ENCODE assay signal across 9 cellular contexts in the genomic region with DNA sequence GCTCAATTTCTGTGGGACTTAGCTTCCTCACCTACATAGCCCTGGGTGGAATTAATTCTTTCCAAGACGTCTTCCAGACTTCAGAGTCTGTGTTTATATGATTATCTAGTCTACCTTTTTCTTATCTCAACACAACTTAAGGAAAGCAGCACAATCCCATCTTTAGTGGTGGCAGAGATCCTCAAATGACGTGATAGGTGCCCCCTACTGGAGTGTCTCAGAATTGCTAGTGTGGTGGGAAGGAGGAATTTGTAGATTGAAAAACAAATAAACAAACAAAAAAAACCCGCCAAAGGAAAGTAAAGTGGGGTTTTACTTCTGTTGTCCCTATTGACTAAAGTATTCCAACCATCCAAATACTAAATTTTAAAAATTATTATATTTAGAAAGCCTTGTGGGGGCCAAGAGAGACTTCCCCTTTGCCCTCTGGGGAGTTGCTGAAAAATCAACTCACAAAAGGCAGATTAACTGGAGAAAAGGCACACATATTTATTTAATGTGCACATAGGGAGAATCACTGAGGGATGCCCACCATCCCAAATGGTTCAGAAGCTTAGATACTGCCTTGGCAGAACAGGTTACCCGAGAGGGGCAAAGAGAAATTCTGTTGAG.
A peak's percentile ranks its signal among the peaks of the same experiment; 100 is the strongest.
DNase-seq lines count a peak whose midpoint lies in the region; ATAC-seq, FAIRE-seq and TF ChIP-seq lines count a peak whose summit lies in the region.
"Had no signal": no experiment of that assay in that cellular context is flagged by ENCODE, and none has a peak within 500 bp of the region (broad histone marks: within the 10 kb centered on the region; RNA-seq: fewer than 3 reads in every experiment).

No MANE protein-coding gene starts in this region.

- no peaks in the 10 kb centered on the region for H3K4me1 Mint-ChIP-seq in activated CD4-positive, alpha-beta T cell treated with anti-CD3 and anti-CD28 coated beads for 36 hours

- in situ Hi-C loops in gastrocnemius medialis (cut with MboI; ENCODE audit: low sequenced_read_pairs in 4 of 4) (loop anchor here in 2 of 4 donors (25.0 kb wide), 2 partner anchors 432 to 457 kb away; no protein-coding TSS in a partner anchor), G401 (cut with HindIII; ENCODE audit: low sequenced_read_pairs) (no loop called here)

- H3K4me3 ChIP-seq in fibroblast of pulmonary artery (replicated peaks; ENCODE audit: low read depth, low read length) (no peak overlapping the region), gastrocnemius medialis (no peak overlapping the region)

- no peaks in the 10 kb centered on the region for H3K36me3 Mint-ChIP-seq in activated CD4-positive, alpha-beta T cell treated with anti-CD3 and anti-CD28 coated beads for 36 hours (ENCODE audit: low read depth)

- TF ChIP-seq POLR2A in H54 (IDR thresholded peaks at IDR 0.05; ENCODE audit: low read depth, low read length) (no peak), gastrocnemius medialis (IDR thresholded peaks at IDR 0.05) (no peak)

- no peak for ATAC-seq in activated CD4-positive, alpha-beta T cell treated with anti-CD3 and anti-CD28 coated beads for 36 hours
- ATAC-seq in gastrocnemius medialis: no peak
- no peak for ATAC-seq in HG03460 (IDR thresholded peaks at IDR 0.05; ENCODE audit: unreplicated experiment)

- H3K4me3 Mint-ChIP-seq in activated CD4-positive, alpha-beta T cell treated with anti-CD3 and anti-CD28 coated beads for 36 hours: no peak overlapping the region

- H3K9me3 Mint-ChIP-seq in activated CD4-positive, alpha-beta T cell treated with anti-CD3 and anti-CD28 coated beads for 36 hours (ENCODE audit: low read depth): no peaks in the 10 kb centered on the region

- peaks cover 0 to 3% of the 10 kb centered on the region in 2 donors for H3K4me1 ChIP-seq in gastrocnemius medialis

- TF ChIP-seq CTCF in fibroblast of pulmonary artery (IDR thresholded peaks at IDR 0.05; ENCODE audit: low read length, missing control alignments): peak; percentile 76
- TF ChIP-seq CTCF in gastrocnemius medialis (IDR thresholded peaks at IDR 0.05 in 4 of 5, conservative IDR thresholded peaks at IDR 0.05 in 1 of 5): peak; percentile 32 to 60 (median 39)

- no peak overlapping the region for H3K27ac Mint-ChIP-seq in activated CD4-positive, alpha-beta T cell treated with anti-CD3 and anti-CD28 coated beads for 36 hours

- no peaks in the 10 kb centered on the region for H3K36me3 ChIP-seq in gastrocnemius medialis

- intact Hi-C loops in activated CD4-positive, alpha-beta T cell treated with anti-CD3 and anti-CD28 coated beads for 36 hours (cut with DNase I, micrococcal nuclease): loop anchor here (1.0 to 10.0 kb wide), 3 partner anchors 153 to 771 kb away; no protein-coding TSS in a partner anchor
- intact Hi-C loops in gastrocnemius medialis (cut with DNase I; ENCODE audit: low total_unique reads): loop anchor here (5.0 to 10.0 kb wide), 3 partner anchors 152 to 482 kb away; no protein-coding TSS in a partner anchor

- no peak overlapping the region for H3K27ac ChIP-seq in gastrocnemius medialis
- H3K27ac ChIP-seq: HL-60 had no signal

- DNase-seq in AML-193 (lab: John Stamatoyannopoulos, UW) (peak; percentile 3 to 10), H54 (ENCODE audit: insufficient read length, low spot score) (peak; percentile 4), fibroblast of pulmonary artery (ENCODE audit: low read depth) (peak; percentile 60), gastrocnemius medialis (no peak), G401 (ENCODE audit: low spot score) (no peak), ecto neural progenitor cell (ENCODE audit: low spot score) (no peak)
- peak; percentile 62 for DNase-seq in activated CD4-positive, alpha-beta T cell treated with anti-CD3 and anti-CD28 coated beads for 36 hours

- no peak for FAIRE-seq in H54 (lab: Jason Lieb, UNC)

- POLR2A ChIA-PET in activated CD4-positive, alpha-beta T cell treated with anti-CD3 and anti-CD28 coated beads for 36 hours (lab: Charles Lee): no interaction called here

- no peaks in the 10 kb centered on the region for H3K27me3 Mint-ChIP-seq in activated CD4-positive, alpha-beta T cell treated with anti-CD3 and anti-CD28 coated beads for 36 hours

- H3K9me3 ChIP-seq in gastrocnemius medialis: no peaks in the 10 kb centered on the region

- no peaks in the 10 kb centered on the region for H3K27me3 ChIP-seq in gastrocnemius medialis

- CTCF ChIA-PET in activated CD4-positive, alpha-beta T cell treated with anti-CD3 and anti-CD28 coated beads for 36 hours (lab: Charles Lee): interaction anchor here (0.6 to 1.4 kb wide), 12 partner anchors 13 to 490 kb away, joined by 3 to 5 read pairs (median 3); no protein-coding TSS in a partner anchor

Comparison
In these comparisons a context has a peak if more than half of its experiments do, and no peak if none do; other contexts are left out.
1. DNase-seq: peak in AML-193 (2 of 2), H54 (single experiment), activated CD4-positive, alpha-beta T cell treated with anti-CD3 and anti-CD28 coated beads for 36 hours (single experiment) and fibroblast of pulmonary artery (single experiment); none in gastrocnemius medialis (0 of 2), G401 (single experiment) and ecto neural progenitor cell (single experiment).